21 cellular contexts compared by ENCODE assay signal in genomic region chr22:46386312-46386711, GRCh38. TPM values are rescaled to one million over a fixed set of nuclear protein-coding genes. Genes with fewer than 3 reads are reported as not detected.
DNase-seq lines count a peak whose midpoint lies in the region; ATAC-seq and TF ChIP-seq lines count a peak whose summit lies in the region.
"Had no signal": no experiment of that assay in that cellular context is flagged by ENCODE, and none has a peak within 500 bp of the region (broad histone marks: within the 10 kb centered on the region; RNA-seq: fewer than 3 reads in every experiment).

No MANE protein-coding gene starts in this region.

- peaks cover 11% of the 10 kb centered on the region for H3K36me3 ChIP-seq in endodermal cell (ENCODE audit: control insufficient read depth, insufficient read depth, low read length)
- no peaks in the 10 kb centered on the region for H3K36me3 ChIP-seq in MG63
- H3K36me3 ChIP-seq: pancreas had no signal

- WGBS in endodermal cell (ENCODE audit: insufficient coverage in 1 of 2, insufficient read length in 1 of 2), 2 experiments = 97 to 99% methylated on average over 24 to 27 of the region's 27 CpGs

- H3K9ac ChIP-seq in endodermal cell (ENCODE audit: extremely low read depth, low read length, poor library complexity, severe bottlenecking) = no peak overlapping the region

- H3K4me1 Mint-ChIP-seq in Calu3 (ENCODE audit: low read depth, unreplicated experiment) (peaks cover 20% of the 10 kb centered on the region), HFFc6 (ENCODE audit: low read depth) (no peaks in the 10 kb centered on the region), endodermal cell (no peaks in the 10 kb centered on the region), progenitor cell of endocrine pancreas (ENCODE audit: low read depth) (no peaks in the 10 kb centered on the region)
- H3K4me1 Mint-ChIP-seq: activated naive CD4-positive, alpha-beta T cell treated with anti-CD3 and anti-CD28 coated beads, Interleukin-2, amount 10 ng/mL, durations not matched to agents 7 days and 5 days; naive thymus-derived CD8-positive, alpha-beta T cell had no signal

- H3K4me3 Mint-ChIP-seq in Calu3 (ENCODE audit: low read depth, unreplicated experiment) = no peak overlapping the region
- H3K4me3 Mint-ChIP-seq in HFFc6 = no peak overlapping the region
- H3K4me3 Mint-ChIP-seq in endodermal cell = no peak overlapping the region
- no peak overlapping the region for H3K4me3 Mint-ChIP-seq in progenitor cell of endocrine pancreas (ENCODE audit: low read depth)
- H3K4me3 Mint-ChIP-seq: activated naive CD4-positive, alpha-beta T cell treated with anti-CD3 and anti-CD28 coated beads, Interleukin-2, amount 10 ng/mL, durations not matched to agents 7 days and 5 days; activated T-cell treated with anti-CD3 and anti-CD28 coated beads, Interleukin-2, amount 50 U/mL, for 4 hours; naive thymus-derived CD8-positive, alpha-beta T cell had no signal

- peaks cover 39% of the 10 kb centered on the region for H3K36me3 Mint-ChIP-seq in Calu3 (ENCODE audit: insufficient read depth, unreplicated experiment)
- peaks cover 7% of the 10 kb centered on the region; the same call in 1 of the 2 replicates for H3K36me3 Mint-ChIP-seq in HFFc6 (ENCODE audit: low read depth)
- peaks cover 26% of the 10 kb centered on the region for H3K36me3 Mint-ChIP-seq in endodermal cell (ENCODE audit: low read depth)
- peaks cover 10% of the 10 kb centered on the region for H3K36me3 Mint-ChIP-seq in progenitor cell of endocrine pancreas (ENCODE audit: insufficient read depth)
- H3K36me3 Mint-ChIP-seq: activated naive CD4-positive, alpha-beta T cell treated with anti-CD3 and anti-CD28 coated beads, Interleukin-2, amount 10 ng/mL, durations not matched to agents 7 days and 5 days; naive thymus-derived CD8-positive, alpha-beta T cell had no signal

- TF ChIP-seq CTCF in Calu3 (IDR thresholded peaks at IDR 0.05; ENCODE audit: unreplicated experiment) (peak; percentile 29), HFFc6 (IDR thresholded peaks at IDR 0.05) (peak; percentile 52), endodermal cell (conservative IDR thresholded peaks at IDR 0.05) (peak; percentile 62), progenitor cell of endocrine pancreas (IDR thresholded peaks at IDR 0.05; ENCODE audit: unreplicated experiment) (peak; percentile 16)

- H3K9me3 ChIP-seq in endodermal cell (ENCODE audit: control insufficient read depth, low read length) (no peaks in the 10 kb centered on the region), MG63 (no peaks in the 10 kb centered on the region)
- H3K9me3 ChIP-seq: pancreas, testis had no signal

- CTCF ChIA-PET in Calu3 (lab: Charles Lee) = no interaction called here

- H3K9me3 Mint-ChIP-seq in Calu3 (ENCODE audit: low read depth, unreplicated experiment) (no peaks in the 10 kb centered on the region), HFFc6 (no peaks in the 10 kb centered on the region), endodermal cell (peaks cover 5% of the 10 kb centered on the region), progenitor cell of endocrine pancreas (ENCODE audit: low read depth) (no peaks in the 10 kb centered on the region)
- H3K9me3 Mint-ChIP-seq: activated naive CD4-positive, alpha-beta T cell treated with anti-CD3 and anti-CD28 coated beads, Interleukin-2, amount 10 ng/mL, durations not matched to agents 7 days and 5 days; activated T-cell treated with anti-CD3 and anti-CD28 coated beads, Interleukin-2, amount 50 U/mL, for 4 hours; naive thymus-derived CD8-positive, alpha-beta T cell had no signal

- H3K27ac ChIP-seq in endodermal cell (ENCODE audit: low read depth, low read length) = no peak overlapping the region
- H3K27ac ChIP-seq: pancreas, RWPE1, testis had no signal

- ATAC-seq in HG02840 (IDR thresholded peaks at IDR 0.05; ENCODE audit: low FRiP score, unreplicated experiment) = no peak
- no peak for ATAC-seq in HG03378 (IDR thresholded peaks at IDR 0.05; ENCODE audit: unreplicated experiment)
- ATAC-seq: activated T-cell treated with anti-CD3 and anti-CD28 coated beads, Interleukin-2, amount 50 U/mL, for 4 hours; naive thymus-derived CD8-positive, alpha-beta T cell; pancreas; sciatic nerve had no signal

- intact Hi-C loops in Calu3 (cut with micrococcal nuclease; ENCODE audit: unreplicated experiment) = no loop called here

- H3K27me3 Mint-ChIP-seq in Calu3 (ENCODE audit: unreplicated experiment) (no peaks in the 10 kb centered on the region), HFFc6 (ENCODE audit: insufficient read depth) (peaks cover 12% of the 10 kb centered on the region), endodermal cell (ENCODE audit: insufficient read depth) (no peaks in the 10 kb centered on the region), progenitor cell of endocrine pancreas (no peaks in the 10 kb centered on the region)
- H3K27me3 Mint-ChIP-seq: naive thymus-derived CD8-positive, alpha-beta T cell had no signal

- BruUV-seq in Calu3 (replicated peaks; lab: Mats Ljungman, UMichigan) = no TSS peak

- H3K27me3 ChIP-seq in endodermal cell (ENCODE audit: control insufficient read depth, insufficient read depth, low read length, poor library complexity, severe bottlenecking) = no peaks in the 10 kb centered on the region
- H3K27me3 ChIP-seq in MG63 = no peaks in the 10 kb centered on the region
- H3K27me3 ChIP-seq: pancreas, testis had no signal

- H3K27ac Mint-ChIP-seq in Calu3 (ENCODE audit: unreplicated experiment) = no peak overlapping the region
- H3K27ac Mint-ChIP-seq in HFFc6 = no peak overlapping the region
- no peak overlapping the region for H3K27ac Mint-ChIP-seq in endodermal cell
- no peak overlapping the region for H3K27ac Mint-ChIP-seq in progenitor cell of endocrine pancreas
- H3K27ac Mint-ChIP-seq: activated naive CD4-positive, alpha-beta T cell treated with anti-CD3 and anti-CD28 coated beads, Interleukin-2, amount 10 ng/mL, durations not matched to agents 7 days and 5 days; naive thymus-derived CD8-positive, alpha-beta T cell had no signal

- no peak for DNase-seq in Calu3
- no peak for DNase-seq in HFFc6
- DNase-seq in endodermal cell = no peak
- DNase-seq in progenitor cell of endocrine pancreas (ENCODE audit: low spot score, unreplicated experiment) = no peak
- no peak for DNase-seq in MG63
- DNase-seq: activated CD4-positive, CD25-positive, alpha-beta regulatory T cell treated with anti-CD3 and anti-CD28 coated beads, Interleukin-2, amount 50 U/mL, for 72 hours; activated naive CD4-positive, alpha-beta T cell treated with anti-CD3 and anti-CD28 coated beads, Interleukin-2, amount 10 ng/mL, durations not matched to agents 7 days and 5 days; activated T-cell treated with anti-CD3 and anti-CD28 coated beads, Interleukin-2, amount 50 U/mL, for 4 hours; anterior cingulate cortex; central memory CD4-positive, alpha-beta T cell; erythroblast; mesenchymal stem cell; NCI-H187 treated with DMSO at 0.1 percent for 48 hours; T-helper 9 cell; testis had no signal

- H3K4me3 ChIP-seq in endodermal cell (ENCODE audit: low read length) (no peak overlapping the region), MG63 (no peak overlapping the region)
- H3K4me3 ChIP-seq: pancreas, testis had no signal

- H3K4me1 ChIP-seq in endodermal cell (ENCODE audit: control insufficient read depth, insufficient read depth, low read length) = no peaks in the 10 kb centered on the region
- H3K4me1 ChIP-seq: testis had no signal

RNA-seq across cellular contexts. Expression of gene TRMU, which starts 50.8 kb away (rescaled TPM):
- 74.8 and 79.6 TPM in 2 replicates for total RNA-seq in Calu3 (2022)
- total RNA-seq in HFFc6 (2021; fragmentation: NEBNext Ultra II Directional; extraction: Animal tissue kit (Norgen Biotek cat#: 25700)) = 10 to 100 TPM; 26.4 to 36.4 (median 32.4) TPM
- total RNA-seq in endodermal cell = 10 to 100 TPM; 79.7 to 84.5 TPM
- 53.2 TPM for polyA plus RNA-seq in endodermal cell (2013, experiment 1 of 2)
- polyA plus RNA-seq in endodermal cell (2013, experiment 2 of 2) = 44.8 TPM
- 71.8 and 72.5 TPM in 2 replicates for total RNA-seq in progenitor cell of endocrine pancreas
- total RNA-seq in MG63 (2014; rRNA removed; shearing (Covaris generic); ENCODE audit: low replicate concordance) = 53.9 and 62.1 TPM in 2 replicates
